Comparison of ENCODE assay signal across 21 cellular contexts in the genomic region with DNA sequence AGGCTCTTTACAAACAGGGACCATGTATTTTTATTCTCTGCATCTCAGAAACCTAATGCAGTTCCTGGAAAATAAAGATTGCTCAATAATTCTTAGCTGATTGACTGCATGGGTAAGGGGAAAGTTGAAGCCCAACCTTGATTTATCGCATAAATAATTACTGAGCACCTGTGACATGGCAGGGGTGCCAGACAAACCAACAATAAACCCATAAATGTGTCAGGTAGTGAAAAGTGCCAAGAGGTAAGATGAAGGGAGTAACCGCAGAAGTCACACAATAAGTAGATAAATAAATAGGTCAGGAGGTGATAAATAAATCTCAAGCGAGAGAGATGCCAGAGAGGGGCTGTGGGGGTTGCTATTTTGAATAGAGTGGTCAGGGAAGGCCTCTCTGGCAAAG.
"Had no signal": no experiment of that assay in that cellular context is flagged by ENCODE, and none has a peak within 500 bp of the region (broad histone marks: within the 10 kb centered on the region; RNA-seq: fewer than 3 reads in every experiment).

No MANE protein-coding gene starts in this region.

- H3K4me1 Mint-ChIP-seq: activated T-helper 17 cell treated with anti-CD3 and anti-CD28 coated beads, Interleukin-2, amount 50 U/mL, for 72 hours; immature natural killer cell; stimulated activated effector memory CD8-positive, alpha-beta T cell treated with anti-CD3 and anti-CD28 coated beads, Interleukin-12 subunit alpha, Interleukin-12 subunit beta, amount 100 ng/mL, for 72 hours had no signal

- H3K27ac Mint-ChIP-seq: activated CD8-positive, alpha-beta T cell treated with anti-CD3 and anti-CD28 coated beads for 36 hours; activated T-helper 17 cell treated with anti-CD3 and anti-CD28 coated beads, Interleukin-2, amount 50 U/mL, for 72 hours; neural progenitor cell; stimulated activated effector memory CD8-positive, alpha-beta T cell treated with anti-CD3 and anti-CD28 coated beads, Interleukin-12 subunit alpha, Interleukin-12 subunit beta, amount 100 ng/mL, for 72 hours; type B pancreatic cell had no signal

- H3K9me3 Mint-ChIP-seq: activated T-helper 17 cell treated with anti-CD3 and anti-CD28 coated beads, Interleukin-2, amount 50 U/mL, for 72 hours; stimulated activated effector memory CD8-positive, alpha-beta T cell treated with anti-CD3 and anti-CD28 coated beads, Interleukin-12 subunit alpha, Interleukin-12 subunit beta, amount 100 ng/mL, for 72 hours had no signal

- H3K36me3 Mint-ChIP-seq: brain; immature natural killer cell; stimulated activated effector memory CD8-positive, alpha-beta T cell treated with anti-CD3 and anti-CD28 coated beads, Interleukin-12 subunit alpha, Interleukin-12 subunit beta, amount 100 ng/mL, for 72 hours; type B pancreatic cell had no signal

- H3K27me3 Mint-ChIP-seq: activated CD8-positive, alpha-beta T cell treated with anti-CD3 and anti-CD28 coated beads for 36 hours; activated T-helper 17 cell treated with anti-CD3 and anti-CD28 coated beads, Interleukin-2, amount 50 U/mL, for 72 hours; brain had no signal

- H3K4me3 Mint-ChIP-seq: activated CD8-positive, alpha-beta T cell treated with anti-CD3 and anti-CD28 coated beads for 36 hours; activated T-helper 17 cell treated with anti-CD3 and anti-CD28 coated beads, Interleukin-2, amount 50 U/mL, for 72 hours; brain; immature natural killer cell; naive B cell; neural progenitor cell; stimulated activated effector memory CD8-positive, alpha-beta T cell treated with anti-CD3 and anti-CD28 coated beads, Interleukin-12 subunit alpha, Interleukin-12 subunit beta, amount 100 ng/mL, for 72 hours; type B pancreatic cell had no signal

- DNase-seq: activated CD4-positive, alpha-beta T cell treated with anti-CD3 and anti-CD28 coated beads for 48 hours; activated CD4-positive, CD25-positive, alpha-beta regulatory T cell; activated CD8-positive, alpha-beta T cell treated with anti-CD3 and anti-CD28 coated beads for 36 hours; activated naive CD4-positive, alpha-beta T cell treated with Interleukin-2 at 50 U/mL for 16 hours; activated T-cell treated with anti-CD3 and anti-CD28 coated beads, Interleukin-2, amount 50 U/mL, for 1 hour; caudate nucleus; immature natural killer cell; kidney glomerular epithelial cell; left ventricle myocardium superior; mucosa of descending colon; naive B cell; ovary; stimulated activated CD4-positive, alpha-beta T cell treated with anti-CD3 and anti-CD28 coated beads, Interleukin-4, amount 100 ng/mL, for 24 hours; stomach; T1000 had no signal

- ATAC-seq: activated CD8-positive, alpha-beta T cell treated with anti-CD3 and anti-CD28 coated beads for 36 hours; activated T-helper 17 cell treated with anti-CD3 and anti-CD28 coated beads, Interleukin-2, amount 50 U/mL, for 72 hours; left ventricle myocardium superior; mucosa of descending colon; sciatic nerve; stimulated activated effector memory CD8-positive, alpha-beta T cell treated with anti-CD3 and anti-CD28 coated beads, Interleukin-12 subunit alpha, Interleukin-12 subunit beta, amount 100 ng/mL, for 72 hours had no signal
